In the genomic region with DNA sequence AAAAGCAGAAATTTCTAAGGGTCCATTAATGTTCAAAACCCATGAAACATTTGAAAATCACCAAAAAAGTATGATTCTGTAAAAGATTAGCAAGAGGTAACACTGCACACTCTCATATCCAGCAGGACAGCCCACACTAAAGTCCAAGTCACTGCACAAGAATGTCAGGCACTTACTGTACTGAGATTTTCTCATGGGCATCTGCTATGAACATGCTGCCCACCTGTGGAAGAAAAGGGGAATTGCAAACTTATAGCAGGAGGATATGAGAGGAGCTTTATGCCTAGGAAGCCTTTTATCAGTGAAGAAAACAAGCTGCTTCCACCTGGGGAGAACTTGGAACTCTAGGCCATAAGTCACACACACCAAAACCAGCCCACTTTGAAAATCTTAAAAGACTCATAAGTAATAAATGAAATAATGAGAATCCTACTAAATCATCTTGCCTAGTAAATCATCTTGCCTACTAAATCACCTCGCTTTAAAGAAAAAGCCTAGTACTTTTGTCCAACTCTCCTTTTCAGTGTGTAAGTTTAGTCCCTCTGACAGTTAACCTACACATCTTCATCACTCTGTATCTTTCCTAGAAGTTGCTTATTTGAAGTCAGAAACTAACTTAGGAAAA, we compare ENCODE assay signal across 8 cellular contexts. TPM values are rescaled to one million over a fixed set of nuclear protein-coding genes. Genes with fewer than 3 reads are reported as not detected.
DNase-seq lines count a peak whose midpoint lies in the region; ATAC-seq and TF ChIP-seq lines count a peak whose summit lies in the region.

No MANE protein-coding gene starts in this region.

- H3K27me3 Mint-ChIP-seq in stimulated activated memory B cell treated with anti-CD40 and anti-IgM and Interleukin-4, amounts not matched to agents 10 μg/mL and 1 μg/mL and 100 μg/mL, for 72 hours = no peaks in the 10 kb centered on the region

- H3K27ac Mint-ChIP-seq in stimulated activated memory B cell treated with anti-CD40 and anti-IgM and Interleukin-4, amounts not matched to agents 10 μg/mL and 1 μg/mL and 100 μg/mL, for 72 hours = peak overlapping the region; percentile 53

- H3K4me3 Mint-ChIP-seq in stimulated activated memory B cell treated with anti-CD40 and anti-IgM and Interleukin-4, amounts not matched to agents 10 μg/mL and 1 μg/mL and 100 μg/mL, for 72 hours = no peak overlapping the region

- H3K4me1 Mint-ChIP-seq in stimulated activated memory B cell treated with anti-CD40 and anti-IgM and Interleukin-4, amounts not matched to agents 10 μg/mL and 1 μg/mL and 100 μg/mL, for 72 hours = peaks cover 36% of the 10 kb centered on the region

- TF ChIP-seq CTCF in choroid plexus epithelial cell (conservative IDR thresholded peaks at IDR 0.05; ENCODE audit: low read depth, low read length) = peak; percentile 100

- no peak overlapping the region for H3K4me3 ChIP-seq in choroid plexus epithelial cell (ENCODE audit: low read depth, low read length)

- H3K36me3 Mint-ChIP-seq in stimulated activated memory B cell treated with anti-CD40 and anti-IgM and Interleukin-4, amounts not matched to agents 10 μg/mL and 1 μg/mL and 100 μg/mL, for 72 hours = peaks cover 28% of the 10 kb centered on the region

- DNase-seq in COLO829 (ENCODE audit: low spot score) = peak; percentile 79
- peak; percentile 33 for DNase-seq in GM19240 (ENCODE audit: insufficient read length, low spot score)
- peak; percentile 31 to 81 (median 56) for DNase-seq in NCI-H1417 (lab: John Stamatoyannopoulos, UW)
- peak in 4 of 5 donors; percentile 2 to 62 (median 16) for DNase-seq in T-helper 1 cell
- DNase-seq in choroid plexus epithelial cell (ENCODE audit: low read depth) = peak; percentile 97
- no peak for DNase-seq in left lobe of liver (ENCODE audit: low spot score)

- ATAC-seq in left lobe of liver = peak; percentile 99
- peak; percentile 80 for ATAC-seq in stimulated activated memory B cell treated with anti-CD40 and anti-IgM and Interleukin-4, amounts not matched to agents 10 μg/mL and 1 μg/mL and 100 μg/mL, for 72 hours
- no peak for ATAC-seq in GM19328 (IDR thresholded peaks at IDR 0.05; ENCODE audit: unreplicated experiment)

- no peaks in the 10 kb centered on the region for H3K9me3 Mint-ChIP-seq in stimulated activated memory B cell treated with anti-CD40 and anti-IgM and Interleukin-4, amounts not matched to agents 10 μg/mL and 1 μg/mL and 100 μg/mL, for 72 hours

RNA-seq across cellular contexts. Expression of a gene that starts 46.1 kb away (rescaled TPM):
- 13.6 TPM for total RNA-seq in left lobe of liver

RNA-seq across cellular contexts. Expression of a gene that starts 55.2 kb away (rescaled TPM):
- total RNA-seq in left lobe of liver = 10.3 TPM
